ENCODE assay signal across 2 cellular contexts in the genomic region with DNA sequence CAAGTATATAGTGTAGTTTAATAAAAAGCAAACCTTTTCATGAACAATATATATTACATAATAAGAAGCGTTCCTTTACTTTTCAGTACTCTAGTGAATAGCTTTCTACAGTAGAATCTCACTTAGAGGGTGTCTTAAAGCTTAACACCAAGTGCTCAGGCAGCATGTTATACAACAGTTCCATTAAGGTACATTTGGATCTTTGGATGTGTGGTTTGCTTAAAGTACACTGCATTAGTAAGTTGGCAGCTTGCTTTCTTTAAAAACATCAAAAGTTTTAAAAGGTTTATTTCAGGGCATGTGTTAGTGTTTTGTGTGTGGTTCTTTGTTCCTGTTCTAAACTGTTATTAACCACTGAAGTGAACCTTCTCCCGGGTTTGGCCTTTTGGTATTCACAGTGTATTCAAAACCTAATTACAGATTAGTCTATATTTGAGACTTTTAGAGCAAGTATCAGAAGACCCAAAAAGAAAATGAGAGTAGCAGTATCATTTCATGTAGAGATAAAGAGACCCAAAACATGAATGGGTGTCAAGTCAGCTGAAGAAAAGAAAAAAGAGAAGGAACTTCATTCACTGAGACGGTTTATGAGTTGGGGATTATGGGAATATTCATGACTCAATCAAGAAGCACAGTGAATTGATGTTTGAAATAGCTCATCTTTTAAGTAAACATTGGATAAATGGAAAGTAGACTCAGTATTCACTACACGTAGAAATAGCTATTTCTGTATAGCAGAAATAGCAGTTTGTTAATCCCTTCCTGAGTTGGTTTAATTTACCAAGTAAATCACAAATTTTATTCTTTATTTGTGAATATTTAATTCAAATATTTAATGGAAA.
TF ChIP-seq lines count a peak whose summit lies in the region.

No MANE protein-coding gene starts in this region.

TF ChIP-seq in A549, 52 proteins besides CTCF, POLR2A, EP300 and RAD21 (continued from another document):
- no peak for TF ChIP-seq PHF8 (IDR thresholded peaks at IDR 0.05; ENCODE audit: borderline replicate concordance, low read depth)
- TF ChIP-seq ZC3H11A (IDR thresholded peaks at IDR 0.05): no peak
- TF ChIP-seq CBX8 (IDR thresholded peaks at IDR 0.05): no peak
- no peak for TF ChIP-seq MYC (IDR thresholded peaks at IDR 0.05; ENCODE audit: borderline replicate concordance, low read length)
- no peak for TF ChIP-seq FOSB (CRISPR knock-in tag; IDR thresholded peaks at IDR 0.05)
- no peak for TF ChIP-seq HOXB13 (CRISPR knock-in tag; IDR thresholded peaks at IDR 0.05; ENCODE audit: low read depth)
- no peak for TF ChIP-seq CHD4 (IDR thresholded peaks at IDR 0.05; ENCODE audit: borderline replicate concordance)
- TF ChIP-seq CBX2 (IDR thresholded peaks at IDR 0.05; ENCODE audit: borderline replicate concordance, low read depth): no peak
- no peak for TF ChIP-seq EHF (CRISPR knock-in tag; IDR thresholded peaks at IDR 0.05)
- TF ChIP-seq, protein P1, sequence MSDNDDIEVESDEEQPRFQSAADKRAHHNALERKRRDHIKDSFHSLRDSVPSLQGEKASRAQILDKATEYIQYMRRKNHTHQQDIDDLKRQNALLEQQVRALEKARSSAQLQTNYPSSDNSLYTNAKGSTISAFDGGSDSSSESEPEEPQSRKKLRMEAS (IDR thresholded peaks at IDR 0.05): no peak

TF ChIP-seq in K562, 482 proteins besides CTCF, POLR2A, EP300 and RAD21 (continued from another document):
- no peak for TF ChIP-seq FOXM1 (IDR thresholded peaks at IDR 0.05; ENCODE audit: low read depth)
- TF ChIP-seq FOXM1 (CRISPR knock-in tag; IDR thresholded peaks at IDR 0.05; ENCODE audit: low read depth): no peak
- TF ChIP-seq HMG20B (CRISPR knock-in tag; IDR thresholded peaks at IDR 0.05): no peak
- no peak for TF ChIP-seq CHD2 (IDR thresholded peaks at IDR 0.05; ENCODE audit: low read depth, low read length)
